In genomic region chr17:28916302-28916934, GRCh38 we compare ENCODE assay signal across 8 cellular contexts. TPM values are rescaled to one million over a fixed set of nuclear protein-coding genes. Genes with fewer than 3 reads are reported as not detected.
DNase-seq lines count a peak whose midpoint lies in the region; ATAC-seq and TF ChIP-seq lines count a peak whose summit lies in the region.

No MANE protein-coding gene starts in this region.

- peaks cover 0 to 13% (median 2%) of the 10 kb centered on the region in 4 donors for H3K4me1 ChIP-seq in esophagus muscularis mucosa

- H3K36me3 ChIP-seq in esophagus muscularis mucosa: peaks cover 74 to 100% (median 98%) of the 10 kb centered on the region in 4 donors

- 49% methylated on average over 6 of the region's 6 CpGs for WGBS in esophagus muscularis mucosa

- H3K27me3 ChIP-seq in esophagus muscularis mucosa: peaks cover 0 to 3% (median 0%) of the 10 kb centered on the region in 4 donors

- H3K4me3 Mint-ChIP-seq in nephron progenitor cell: no peak overlapping the region

- peaks cover 77% of the 10 kb centered on the region for H3K36me3 Mint-ChIP-seq in nephron progenitor cell (ENCODE audit: low read depth)

- DNase-seq in DMS114 treated with DMSO at 0.1 percent for 48 hours (lab: John Stamatoyannopoulos, UW; ENCODE audit: unreplicated experiment): peak; percentile 16
- DNase-seq in LNCaP clone FGC (ENCODE audit: low read depth): no peak
- DNase-seq in activated CD4-positive, alpha-beta T cell treated with anti-CD3 and anti-CD28 coated beads, Interleukin-2, amount 50 U/mL, for 1 hour: peak; percentile 42
- no peak for DNase-seq in esophagus muscularis mucosa (ENCODE audit: extremely low spot score)
- DNase-seq in nephron progenitor cell: peak; percentile 42
- no peak for DNase-seq in cortex of kidney (lab: John Stamatoyannopoulos, UW)

- peak overlapping the region; percentile 20 for H3K27ac Mint-ChIP-seq in nephron progenitor cell

- H3K9me3 Mint-ChIP-seq in nephron progenitor cell: no peaks in the 10 kb centered on the region

- no peaks in the 10 kb centered on the region for H3K9me3 ChIP-seq in esophagus muscularis mucosa

- H3K27me3 Mint-ChIP-seq in nephron progenitor cell (ENCODE audit: low read depth, poor library complexity): peaks cover 2% of the 10 kb centered on the region

- H3K4me3 ChIP-seq in LNCaP clone FGC (ENCODE audit: low read depth, low read length): no peak overlapping the region
- H3K4me3 ChIP-seq in esophagus muscularis mucosa: no peak overlapping the region

- peak; percentile 62 for TF ChIP-seq CTCF in LNCaP clone FGC (IDR thresholded peaks at IDR 0.05; ENCODE audit: control insufficient read depth, extremely low read depth, insufficient read depth)
- peak; percentile 62 to 71 (median 64) for TF ChIP-seq CTCF in esophagus muscularis mucosa (IDR thresholded peaks at IDR 0.05)
- peak; percentile 61 for TF ChIP-seq CTCF in nephron progenitor cell (IDR thresholded peaks at IDR 0.05)

- no peak for TF ChIP-seq EP300 in esophagus muscularis mucosa (IDR thresholded peaks at IDR 0.05)

- H3K4me1 Mint-ChIP-seq in nephron progenitor cell: no peaks in the 10 kb centered on the region

- TF ChIP-seq POLR2A in esophagus muscularis mucosa (IDR thresholded peaks at IDR 0.05; ENCODE audit: low read depth): no peak

- ATAC-seq in HG02938 (IDR thresholded peaks at IDR 0.05; ENCODE audit: unreplicated experiment) (no peak), GM18511 (IDR thresholded peaks at IDR 0.05; ENCODE audit: unreplicated experiment) (no peak)

- intact Hi-C loops in esophagus muscularis mucosa (cut with DNase I): loop anchor here (5.0 kb wide), 1 partner anchor 154 kb away; no protein-coding TSS in a partner anchor

- peak overlapping the region in 1 of 4 donors; percentile 14 for H3K27ac ChIP-seq in esophagus muscularis mucosa (replicated peaks in 1 of 4)

RNA-seq across cellular contexts. Expression of gene DHRS13, which starts 13.5 kb away (rescaled TPM):
- total RNA-seq in esophagus muscularis mucosa: 10 to 100 TPM in 1 of 4 donors, 1 to 10 TPM in 3; 3.7 to 14.2 (median 5.9) TPM

RNA-seq across cellular contexts. Expression of gene FLOT2, which starts 18.9 kb away (rescaled TPM):
- total RNA-seq in esophagus muscularis mucosa: 10 to 100 TPM; 60.2 to 94.8 (median 86.0) TPM

RNA-seq across cellular contexts. Expression of gene PHF12, which starts 34.9 kb away (rescaled TPM):
- 10 to 100 TPM; 27.8 to 44.5 (median 36.7) TPM for total RNA-seq in esophagus muscularis mucosa

Comparison
In these comparisons a context has a peak if more than half of its experiments do, and no peak if none do; other contexts are left out.
1. DNase-seq: peak in DMS114 treated with DMSO at 0.1 percent for 48 hours (single experiment), activated CD4-positive, alpha-beta T cell treated with anti-CD3 and anti-CD28 coated beads, Interleukin-2, amount 50 U/mL, for 1 hour (single experiment) and nephron progenitor cell (single experiment); none in LNCaP clone FGC (single experiment), esophagus muscularis mucosa (single experiment) and cortex of kidney (single experiment).
2. Peak in every context shown above with its lines, with median percentiles within 50 percentile points of each other: CTCF ChIP-seq.